9 cellular contexts compared by ENCODE assay signal in the genomic region with DNA sequence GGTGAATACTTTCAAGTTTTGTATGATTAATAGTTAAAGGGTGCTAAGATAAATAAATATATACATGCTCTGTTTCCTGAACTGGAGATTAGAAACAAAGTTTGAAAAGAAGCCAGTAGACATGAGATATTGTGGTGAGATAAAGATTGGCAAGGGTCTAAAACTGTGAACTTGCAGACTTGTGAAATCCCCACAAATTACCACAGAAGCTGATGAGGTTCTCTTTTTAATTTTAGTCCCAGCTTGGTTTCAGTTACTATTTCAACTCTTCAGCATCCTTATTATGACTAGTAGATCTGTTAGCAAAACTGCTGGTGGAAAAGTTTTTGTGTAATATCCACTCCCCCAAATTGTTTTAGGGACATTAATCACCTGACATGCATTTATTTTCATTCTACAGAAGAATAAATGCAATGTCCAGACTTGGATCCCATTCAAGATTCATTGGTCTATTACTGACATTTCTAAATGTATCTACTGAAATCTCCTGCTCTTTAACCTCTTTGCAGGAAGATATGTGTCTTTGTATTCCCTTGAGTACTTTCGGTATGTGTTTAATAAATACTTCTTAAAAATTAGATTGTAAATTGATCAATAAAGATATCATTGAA. TPM values are rescaled to one million over a fixed set of nuclear protein-coding genes. Genes with fewer than 3 reads are reported as not detected.
DNase-seq lines count a peak whose midpoint lies in the region; ATAC-seq and TF ChIP-seq lines count a peak whose summit lies in the region.
"Had no signal": no experiment of that assay in that cellular context is flagged by ENCODE, and none has a peak within 500 bp of the region (broad histone marks: within the 10 kb centered on the region; RNA-seq: fewer than 3 reads in every experiment).

No MANE protein-coding gene starts in this region.

- 59 to 92% methylated on average over 1 of the region's 1 CpG for WGBS in esophagus squamous epithelium, 2 donors

- H3K9me3 Mint-ChIP-seq in activated naive CD8-positive, alpha-beta T cell treated with anti-CD3 and anti-CD28 coated beads, Interleukin-2, amount 50 U/mL, for 24 hours, result no peaks in the 10 kb centered on the region

- H3K36me3 Mint-ChIP-seq in activated naive CD8-positive, alpha-beta T cell treated with anti-CD3 and anti-CD28 coated beads, Interleukin-2, amount 50 U/mL, for 24 hours (ENCODE audit: low read depth), result no peaks in the 10 kb centered on the region

- H3K4me1 Mint-ChIP-seq in activated naive CD8-positive, alpha-beta T cell treated with anti-CD3 and anti-CD28 coated beads, Interleukin-2, amount 50 U/mL, for 24 hours, result peaks cover 55% of the 10 kb centered on the region

- H3K36me3 ChIP-seq in esophagus squamous epithelium, result no peaks in the 10 kb centered on the region

- peak overlapping the region; percentile 29 for H3K4me3 Mint-ChIP-seq in activated naive CD8-positive, alpha-beta T cell treated with anti-CD3 and anti-CD28 coated beads, Interleukin-2, amount 50 U/mL, for 24 hours

- peak; percentile 41 for ATAC-seq in GM21367 (IDR thresholded peaks at IDR 0.05; ENCODE audit: unreplicated experiment)
- peak; percentile 37 for ATAC-seq in HG03520 (IDR thresholded peaks at IDR 0.05; ENCODE audit: unreplicated experiment)
- ATAC-seq in activated naive CD8-positive, alpha-beta T cell treated with anti-CD3 and anti-CD28 coated beads, Interleukin-2, amount 50 U/mL, for 24 hours, result peak; percentile 75
- no peak for ATAC-seq in foreskin keratinocyte

- peaks cover 11% of the 10 kb centered on the region for H3K27me3 Mint-ChIP-seq in activated naive CD8-positive, alpha-beta T cell treated with anti-CD3 and anti-CD28 coated beads, Interleukin-2, amount 50 U/mL, for 24 hours

- no peak for TF ChIP-seq CTCF in esophagus squamous epithelium (IDR thresholded peaks at IDR 0.05)
- TF ChIP-seq CTCF in foreskin keratinocyte (conservative IDR thresholded peaks at IDR 0.05), result no peak

- H3K27me3 ChIP-seq in esophagus squamous epithelium (no peaks in the 10 kb centered on the region), foreskin keratinocyte (no peaks in the 10 kb centered on the region)

- peak overlapping the region; percentile 62 for H3K27ac Mint-ChIP-seq in activated naive CD8-positive, alpha-beta T cell treated with anti-CD3 and anti-CD28 coated beads, Interleukin-2, amount 50 U/mL, for 24 hours

- no peaks in the 10 kb centered on the region for H3K9me3 ChIP-seq in esophagus squamous epithelium

- intact Hi-C loops in esophagus squamous epithelium (cut with DNase I), result no loop called here

- H3K4me1 ChIP-seq in esophagus squamous epithelium, result peaks cover 0 to 10% (median 3%) of the 10 kb centered on the region in 3 donors
- H3K4me1 ChIP-seq in foreskin keratinocyte, result no peaks in the 10 kb centered on the region

- TF ChIP-seq POLR2A in esophagus squamous epithelium (IDR thresholded peaks at IDR 0.05), result no peak

- no peak overlapping the region for H3K4me3 ChIP-seq in esophagus squamous epithelium

- no peak overlapping the region for H3K27ac ChIP-seq in esophagus squamous epithelium
- H3K27ac ChIP-seq in foreskin keratinocyte, result no peak overlapping the region

- DNase-seq in GF-D8 (lab: John Stamatoyannopoulos, UW), result peak; percentile 87
- DNase-seq in activated naive CD8-positive, alpha-beta T cell treated with anti-CD3 and anti-CD28 coated beads, Interleukin-2, amount 50 U/mL, for 24 hours, result no peak
- no peak for DNase-seq in esophagus squamous epithelium (lab: John Stamatoyannopoulos, UW)
- no peak for DNase-seq in foreskin keratinocyte
- no peak for DNase-seq in NCI-H82 (lab: John Stamatoyannopoulos, UW)
- no peak for DNase-seq in activated CD8-positive, alpha-beta memory T cell treated with anti-CD3 and anti-CD28 coated beads, Interleukin-2, amount 50 U/mL, for 4 hours
- DNase-seq: stimulated activated CD4-positive, alpha-beta T cell treated with anti-CD3 and anti-CD28 coated beads, Interleukin-2, amount 100 ng/mL, for 24 hours had no signal

RNA-seq across cellular contexts. Expression of a gene that starts 20.8 kb away (rescaled TPM):
- total RNA-seq in esophagus squamous epithelium (10 to 100 TPM in 1 of 4 donors, 1 to 10 TPM in 2, under 1 TPM in 1; 0.53 to 10.2 (median 5.3) TPM), foreskin keratinocyte (0.25 and 0.61 TPM in 2 replicates)
- 0.19 and 0.22 TPM in 2 replicates for polyA plus RNA-seq in foreskin keratinocyte
